Comparison of ENCODE assay signal across 25 cellular contexts in genomic region chr4:110953898-110954297, GRCh38.
"Had no signal": no experiment of that assay in that cellular context is flagged by ENCODE, and none has a peak within 500 bp of the region (broad histone marks: within the 10 kb centered on the region; RNA-seq: fewer than 3 reads in every experiment).

No MANE protein-coding gene starts in this region.

- H3K4me3 ChIP-seq: ascending aorta, body of pancreas, SJSA1 had no signal

- FAIRE-seq: bronchial epithelial cell had no signal

- DNase-seq: activated CD4-positive, alpha-beta memory T cell treated with anti-CD3 and anti-CD28 coated beads for 36 hours; activated CD4-positive, alpha-beta T cell treated with anti-CD3 and anti-CD28 coated beads, Interleukin-2, amount 10 ng/mL, durations not matched to agents 7 days and 5 days; activated CD4-positive, CD25-positive, alpha-beta regulatory T cell; activated CD8-positive, alpha-beta memory T cell treated with anti-CD3 and anti-CD28 coated beads for 24 hours; activated effector memory CD4-positive, alpha-beta T cell treated with anti-CD3 and anti-CD28 coated beads, Interleukin-2, amount 50 U/mL, for 16 hours; activated naive CD4-positive, alpha-beta T cell treated with Interleukin-2 at 50 U/mL for 16 hours; activated naive CD8-positive, alpha-beta T cell treated with anti-CD3 and anti-CD28 coated beads, Interleukin-2, amount 50 U/mL, for 24 hours; activated T-cell treated with anti-CD3 and anti-CD28 coated beads, Interleukin-2, amount 50 U/mL, for 4 hours; amniotic stem cell; body of pancreas; central memory CD4-positive, alpha-beta T cell; NCI-H1092 treated with DMSO at 0.1 percent for 48 hours; NCI-H1417 treated with DMSO at 0.1 percent for 48 hours; NCI-H1694; NCI-H2029 treated with DMSO at 0.1 percent for 48 hours; NCI-H345; NCI-H510A; NCI-H526 treated with DMSO at 0.1 percent for 48 hours; NCI-H82; Right ventricle myocardium superior; RPMI8226; T-helper 9 cell had no signal
